Comparison of ENCODE assay signal across 29 cellular contexts in genomic region chr3:123313889-123314288, GRCh38.
DNase-seq lines count a peak whose midpoint lies in the region; ATAC-seq and TF ChIP-seq lines count a peak whose summit lies in the region.
"Had no signal": no experiment of that assay in that cellular context is flagged by ENCODE, and none has a peak within 500 bp of the region (broad histone marks: within the 10 kb centered on the region; RNA-seq: fewer than 3 reads in every experiment).

No MANE protein-coding gene starts in this region.

- H3K27me3 Mint-ChIP-seq in T-helper 2 cell treated with Interferon-gamma antibody and Interleukin-4, amounts not matched to agents 5 μg/mL and 100 μg/mL, for 36 hours (ENCODE audit: low read depth): peaks cover 9% of the 10 kb centered on the region

- no peaks in the 10 kb centered on the region for H3K9me3 ChIP-seq in HUES48 (ENCODE audit: control insufficient read depth, insufficient read depth, low read length)
- H3K9me3 ChIP-seq in left ventricle myocardium inferior (replicated peaks): no peaks in the 10 kb centered on the region
- H3K9me3 ChIP-seq in suprapubic skin: no peaks in the 10 kb centered on the region
- H3K9me3 ChIP-seq: ovary, Peyer's patch had no signal

- no peak for TF ChIP-seq POLR2A in suprapubic skin (IDR thresholded peaks at IDR 0.05)

- H3K9ac ChIP-seq in HUES48 (ENCODE audit: low read depth, low read length) (0 out of 2 replicates have a peak overlapping the region, but pooled peaks have one; percentile 2), mesendoderm (ENCODE audit: low read length) (no peak overlapping the region)

- H2BK120ac ChIP-seq in mesendoderm (ENCODE audit: low read depth, low read length): no peak overlapping the region

- no peak overlapping the region for H4K8ac ChIP-seq in mesendoderm (ENCODE audit: low read depth, low read length)

- ATAC-seq in GM18498 (IDR thresholded peaks at IDR 0.05; ENCODE audit: unreplicated experiment): no peak

- TF ChIP-seq CTCF in left ventricle myocardium inferior (IDR thresholded peaks at IDR 0.05; ENCODE audit: borderline replicate concordance) (no peak), suprapubic skin (IDR thresholded peaks at IDR 0.05) (no peak)

- no peak overlapping the region for H2BK5ac ChIP-seq in mesendoderm (ENCODE audit: low read length)

- peak overlapping the region; percentile 87 for H3K27ac ChIP-seq in HUES48 (ENCODE audit: low read depth, low read length)
- peak overlapping the region; percentile 44 for H3K27ac ChIP-seq in caudate nucleus (ENCODE audit: low read depth, low read length)
- H3K27ac ChIP-seq in left ventricle myocardium inferior (replicated peaks): peak overlapping the region; percentile 57
- H3K27ac ChIP-seq in mesendoderm (ENCODE audit: low read depth, low read length): no peak overlapping the region
- no peak overlapping the region for H3K27ac ChIP-seq in suprapubic skin
- H3K27ac ChIP-seq: C4-2B, ovary, VCaP had no signal

- H3K79me2 ChIP-seq in mesendoderm (ENCODE audit: control insufficient read depth, insufficient read depth, low read length): no peaks in the 10 kb centered on the region

- H3K36me3 ChIP-seq in HUES48 (ENCODE audit: control insufficient read depth, insufficient read depth, low read length): no peaks in the 10 kb centered on the region
- peaks cover 79% of the 10 kb centered on the region for H3K36me3 ChIP-seq in left ventricle myocardium inferior
- no peaks in the 10 kb centered on the region for H3K36me3 ChIP-seq in mesendoderm (ENCODE audit: control insufficient read depth, insufficient read depth, low read length)
- H3K36me3 ChIP-seq in suprapubic skin: no peaks in the 10 kb centered on the region
- H3K36me3 ChIP-seq: ovary, Peyer's patch had no signal

- no peak overlapping the region for H3K4me2 ChIP-seq in mesendoderm (ENCODE audit: low read length)

- no peaks in the 10 kb centered on the region for H3K4me1 Mint-ChIP-seq in T-helper 2 cell treated with Interferon-gamma antibody and Interleukin-4, amounts not matched to agents 5 μg/mL and 100 μg/mL, for 36 hours (ENCODE audit: low read depth)

- no peak overlapping the region for H3K27ac Mint-ChIP-seq in T-helper 2 cell treated with Interferon-gamma antibody and Interleukin-4, amounts not matched to agents 5 μg/mL and 100 μg/mL, for 36 hours
- H3K27ac Mint-ChIP-seq: activated naive CD8-positive, alpha-beta T cell; memory B cell had no signal

- DNase-seq in caudate nucleus (lab: John Stamatoyannopoulos, UW) (no peak), left ventricle myocardium inferior (no peak), mesendoderm (no peak), suprapubic skin (ENCODE audit: low spot score in 2 of 2) (no peak), hypothalamus (lab: John Stamatoyannopoulos, UW) (no peak)
- no peak for DNase-seq in T-helper 2 cell treated with Interferon-gamma antibody and Interleukin-4, amounts not matched to agents 5 μg/mL and 100 μg/mL, for 36 hours (ENCODE audit: low spot score)
- DNase-seq: activated CD4-positive, alpha-beta T cell treated with anti-CD3 and anti-CD28 coated beads for 4 hours; activated effector memory CD4-positive, alpha-beta T cell treated with Interleukin-2 at 50 U/mL for 16 hours; Calu3; cortex of kidney; effector memory CD4-positive, alpha-beta T cell; glutamatergic neuron; GOT3; KBM-7; NCI-H1105 treated with DMSO at 0.1 percent for 48 hours; NCI-H2029 treated with DMSO at 0.1 percent for 48 hours; NCI-H2227 treated with DMSO at 0.1 percent for 48 hours; NCI-H526 treated with DMSO at 0.1 percent for 48 hours; ovary; small intestine; stimulated activated naive CD4-positive, alpha-beta T cell; T-helper 9 cell had no signal

- H3K18ac ChIP-seq in mesendoderm (ENCODE audit: low read length): no peak overlapping the region

- no peak overlapping the region for H3K23ac ChIP-seq in mesendoderm (ENCODE audit: low read length)

- H2BK15ac ChIP-seq in mesendoderm (replicated peaks; ENCODE audit: low read depth): no peak overlapping the region

- H3K36me3 Mint-ChIP-seq in T-helper 2 cell treated with Interferon-gamma antibody and Interleukin-4, amounts not matched to agents 5 μg/mL and 100 μg/mL, for 36 hours (ENCODE audit: low read depth): no peaks in the 10 kb centered on the region
- H3K36me3 Mint-ChIP-seq: activated naive CD8-positive, alpha-beta T cell; memory B cell had no signal

- no peaks in the 10 kb centered on the region for H3K79me1 ChIP-seq in mesendoderm (ENCODE audit: low read length)

- H3K56ac ChIP-seq in mesendoderm (ENCODE audit: low read length): peak overlapping the region; percentile 22

- H3K27me3 ChIP-seq in HUES48 (ENCODE audit: control insufficient read depth, insufficient read depth, low read length) (no peaks in the 10 kb centered on the region), left ventricle myocardium inferior (ENCODE audit: low read depth) (peaks cover 5% of the 10 kb centered on the region), mesendoderm (ENCODE audit: insufficient read depth, low read length, poor library complexity) (no peaks in the 10 kb centered on the region), suprapubic skin (peaks cover 2% of the 10 kb centered on the region)
- H3K27me3 ChIP-seq: ovary, Peyer's patch had no signal

- no peak overlapping the region for H3K4me3 Mint-ChIP-seq in T-helper 2 cell treated with Interferon-gamma antibody and Interleukin-4, amounts not matched to agents 5 μg/mL and 100 μg/mL, for 36 hours
- H3K4me3 Mint-ChIP-seq: activated naive CD8-positive, alpha-beta T cell; memory B cell had no signal

- no CpG with 5 or more reads among the region's 5 CpGs for WGBS in mesendoderm (ENCODE audit: extremely low coverage, insufficient coverage, low lambda C conversion rate)
- WGBS in suprapubic skin: 67% methylated on average over 5 of the region's 5 CpGs

- TF ChIP-seq EP300 in suprapubic skin (IDR thresholded peaks at IDR 0.05): no peak

- H3K4ac ChIP-seq in mesendoderm (ENCODE audit: low read depth, low read length): no peak overlapping the region

- H3K4me1 ChIP-seq in HUES48 (ENCODE audit: control insufficient read depth, insufficient read depth, low read length) (peaks cover 51% of the 10 kb centered on the region), left ventricle myocardium inferior (peaks cover 27% of the 10 kb centered on the region), mesendoderm (ENCODE audit: control insufficient read depth, low read depth, low read length) (peaks cover 7% of the 10 kb centered on the region), suprapubic skin (no peaks in the 10 kb centered on the region)
- H3K4me1 ChIP-seq: Peyer's patch had no signal

- no peak overlapping the region for H2AK5ac ChIP-seq in mesendoderm (ENCODE audit: low read length)

- no peaks in the 10 kb centered on the region for H3K9me3 Mint-ChIP-seq in T-helper 2 cell treated with Interferon-gamma antibody and Interleukin-4, amounts not matched to agents 5 μg/mL and 100 μg/mL, for 36 hours
- H3K9me3 Mint-ChIP-seq: memory B cell had no signal

- intact Hi-C loops in left ventricle myocardium inferior (cut with micrococcal nuclease): no loop called here

- peak overlapping the region; percentile 39; the same call in 1 of the 2 replicates for H3K4me3 ChIP-seq in HUES48 (ENCODE audit: low read depth, low read length)
- no peak overlapping the region for H3K4me3 ChIP-seq in left ventricle myocardium inferior
- H3K4me3 ChIP-seq in mesendoderm (ENCODE audit: low read length): no peak overlapping the region
- H3K4me3 ChIP-seq in suprapubic skin: no peak overlapping the region
- H3K4me3 ChIP-seq: ovary, Peyer's patch had no signal

- H4K5ac ChIP-seq in mesendoderm (ENCODE audit: low read length): no peak overlapping the region

Comparison
In these comparisons a context has a peak if more than half of its experiments do, and no peak if none do; other contexts are left out.
1. H3K27ac ChIP-seq: peak in HUES48 (single experiment), caudate nucleus (single experiment) and left ventricle myocardium inferior (single experiment); none in mesendoderm (single experiment) and suprapubic skin (single experiment).